ENCODE assay signal across 10 cellular contexts in the genomic region with DNA sequence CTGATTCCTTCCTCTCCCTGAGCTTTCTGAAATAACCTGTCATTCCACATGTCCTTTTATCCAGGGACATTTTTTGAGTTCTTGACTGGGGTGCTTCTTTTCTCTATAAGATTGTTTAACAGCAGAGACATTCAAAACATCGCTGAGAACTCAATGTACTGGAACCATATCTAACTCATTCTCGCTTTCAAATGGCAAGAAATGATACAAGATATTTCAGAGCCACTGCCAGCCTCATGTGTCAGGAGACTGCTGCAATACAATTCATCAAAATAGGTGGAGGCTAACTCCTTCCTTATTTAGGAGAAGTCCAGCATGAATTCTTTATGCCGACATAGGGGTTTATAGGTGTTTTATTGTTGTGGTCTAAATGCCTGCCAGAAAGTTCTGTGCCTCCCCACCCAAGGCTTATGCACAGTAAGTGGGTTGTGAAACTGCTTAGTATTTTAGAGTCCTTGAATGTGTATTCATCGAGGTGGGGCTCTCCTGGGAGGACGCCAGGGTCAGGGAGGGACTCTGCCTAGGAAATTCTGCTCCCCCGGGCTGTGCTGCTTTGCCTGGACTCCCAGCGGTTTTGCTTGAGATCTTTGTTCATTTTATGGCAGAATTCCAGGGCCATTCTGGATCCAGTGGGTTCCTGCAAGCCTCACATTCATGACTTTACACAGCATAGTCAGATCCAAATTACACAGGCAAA. TPM values are rescaled to one million over a fixed set of nuclear protein-coding genes. Genes with fewer than 3 reads are reported as not detected.
DNase-seq lines count a peak whose midpoint lies in the region; ATAC-seq and TF ChIP-seq lines count a peak whose summit lies in the region.
"Had no signal": no experiment of that assay in that cellular context is flagged by ENCODE, and none has a peak within 500 bp of the region (broad histone marks: within the 10 kb centered on the region; RNA-seq: fewer than 3 reads in every experiment).

No MANE protein-coding gene starts in this region.

- peaks cover 0 to 3% of the 10 kb centered on the region in 2 experiments; a peak in 1 of 4 replicates for H3K79me1 ChIP-seq in IMR-90 (ENCODE audit: low read depth in 1 of 2, low read length in 2 of 2)

- H4K20me1 ChIP-seq in IMR-90 (ENCODE audit: insufficient read depth, low read length), result no peaks in the 10 kb centered on the region

- peak overlapping the region; percentile 1 for H2AFZ ChIP-seq in IMR-90 (replicated peaks; ENCODE audit: low read length, poor library complexity)

- ATAC-seq in IMR-90 (ENCODE audit: low read depth) (peak; percentile 24), HG03521 (IDR thresholded peaks at IDR 0.05; ENCODE audit: unreplicated experiment) (no peak)

- no peaks in the 10 kb centered on the region for H3K9me3 Mint-ChIP-seq in activated T-helper 1 cell treated with anti-CD3 and anti-CD28 coated beads, Interleukin-12 subunit alpha, Interleukin-12 subunit beta, Interleukin-2, Interleukin-4 antibody, amounts not matched to agents 30 ng/mL and 10 ng/mL and 1 ng/mL, durations not matched to agents 14 hours and 24 hours and 36 hours
- H3K9me3 Mint-ChIP-seq in activated T-helper 2 cell treated with anti-CD3 and anti-CD28 coated beads, Interferon-gamma antibody, Interleukin-2, Interleukin-4, amounts not matched to agents 10 μg/mL and 5 μg/mL and 100 μg/mL, durations not matched to agents 14 hours and 24 hours and 36 hours, result peaks cover 6% of the 10 kb centered on the region

- no peak overlapping the region for H3K4me3 ChIP-seq in IMR-90 (ENCODE audit: insufficient read depth, low read depth, low read length)
- H3K4me3 ChIP-seq in cardiac fibroblast (replicated peaks in 1 of 2; ENCODE audit: low read depth in 2 of 2, low read length in 2 of 2), result no peak overlapping the region
- H3K4me3 ChIP-seq in thymus (ENCODE audit: low read length), result no peak overlapping the region

- H2AK5ac ChIP-seq in IMR-90 (ENCODE audit: low read depth, low read length), result peak overlapping the region; percentile 58; the same call in 1 of the 2 replicates

- H3K9ac ChIP-seq in IMR-90 (ENCODE audit: low read depth, low read length), result peak overlapping the region; percentile 32; the same call in 1 of the 2 replicates

- H3K9me3 ChIP-seq in IMR-90 (ENCODE audit: control insufficient read depth, insufficient read depth, low read length) (no peaks in the 10 kb centered on the region), thymus (ENCODE audit: control insufficient read depth) (no peaks in the 10 kb centered on the region)

- H3K56ac ChIP-seq in IMR-90 (ENCODE audit: extremely low read depth, insufficient read depth, low read length), result peak overlapping the region; percentile 88

- peak overlapping the region; percentile 73 for H3K27ac ChIP-seq in IMR-90 (ENCODE audit: insufficient read depth, low read length)
- peak overlapping the region; percentile 37 for H3K27ac ChIP-seq in thymus (ENCODE audit: low read depth)

- peak overlapping the region; percentile 80 for H3K4ac ChIP-seq in IMR-90 (ENCODE audit: low read depth, low read length)

- H3K14ac ChIP-seq in IMR-90 (replicated peaks; ENCODE audit: low read depth, low read length), result peak overlapping the region; percentile 71

- H4K8ac ChIP-seq in IMR-90 (ENCODE audit: low read depth in 2 of 2, low read length in 2 of 2), result peak overlapping the region; percentile 71 to 84

- TF ChIP-seq POLR2A in IMR-90 (IDR thresholded peaks at IDR 0.05; ENCODE audit: low read depth, low read length), result no peak

- no peaks in the 10 kb centered on the region for H3K9me1 ChIP-seq in IMR-90 (ENCODE audit: insufficient read depth, low read length)

- H3K18ac ChIP-seq in IMR-90 (ENCODE audit: low read depth, low read length), result peak overlapping the region; percentile 27

- H3K27me3 ChIP-seq in IMR-90 (ENCODE audit: control insufficient read depth, insufficient read depth, low read length) (no peaks in the 10 kb centered on the region), thymus (ENCODE audit: control insufficient read depth, insufficient read depth) (no peaks in the 10 kb centered on the region)

- no peaks in the 10 kb centered on the region for H3K4me1 Mint-ChIP-seq in activated T-helper 1 cell treated with anti-CD3 and anti-CD28 coated beads, Interleukin-12 subunit alpha, Interleukin-12 subunit beta, Interleukin-2, Interleukin-4 antibody, amounts not matched to agents 30 ng/mL and 10 ng/mL and 1 ng/mL, durations not matched to agents 14 hours and 24 hours and 36 hours (ENCODE audit: low read depth)
- H3K4me1 Mint-ChIP-seq in activated T-helper 2 cell treated with anti-CD3 and anti-CD28 coated beads, Interferon-gamma antibody, Interleukin-2, Interleukin-4, amounts not matched to agents 10 μg/mL and 5 μg/mL and 100 μg/mL, durations not matched to agents 14 hours and 24 hours and 36 hours (ENCODE audit: low read depth), result peaks cover 10% of the 10 kb centered on the region

- H3K4me3 Mint-ChIP-seq in activated T-helper 1 cell treated with anti-CD3 and anti-CD28 coated beads, Interleukin-12 subunit alpha, Interleukin-12 subunit beta, Interleukin-2, Interleukin-4 antibody, amounts not matched to agents 30 ng/mL and 10 ng/mL and 1 ng/mL, durations not matched to agents 14 hours and 24 hours and 36 hours, result no peak overlapping the region
- H3K4me3 Mint-ChIP-seq in activated T-helper 2 cell treated with anti-CD3 and anti-CD28 coated beads, Interferon-gamma antibody, Interleukin-2, Interleukin-4, amounts not matched to agents 10 μg/mL and 5 μg/mL and 100 μg/mL, durations not matched to agents 14 hours and 24 hours and 36 hours (ENCODE audit: low read depth), result no peak overlapping the region

- H3K23ac ChIP-seq in IMR-90 (ENCODE audit: low read depth, low read length), result peak overlapping the region; percentile 65

- H3K36me3 ChIP-seq in IMR-90 (ENCODE audit: control insufficient read depth, insufficient read depth, low read length), result no peaks in the 10 kb centered on the region
- no peaks in the 10 kb centered on the region for H3K36me3 ChIP-seq in thymus (ENCODE audit: control insufficient read depth, insufficient read depth)

- peak overlapping the region; percentile 89 for H2BK120ac ChIP-seq in IMR-90 (ENCODE audit: low read depth, low read length)

- DNase-seq in IMR-90 (peak; percentile 76), cardiac fibroblast (ENCODE audit: low read depth in 2 of 2) (peak; percentile 88 to 91), kidney tubule cell (ENCODE audit: low spot score) (peak; percentile 88)
- no peak for DNase-seq in activated T-helper 1 cell treated with anti-CD3 and anti-CD28 coated beads, Interleukin-12 subunit alpha, Interleukin-12 subunit beta, Interleukin-2, Interleukin-4 antibody, amounts not matched to agents 30 ng/mL and 10 ng/mL and 1 ng/mL, durations not matched to agents 14 hours and 24 hours and 36 hours (ENCODE audit: low spot score)
- no peak for DNase-seq in activated CD4-positive, alpha-beta T cell treated with anti-CD3 and anti-CD28 coated beads for 4 hours
- no peak for DNase-seq in activated T-helper 2 cell treated with anti-CD3 and anti-CD28 coated beads, Interferon-gamma antibody, Interleukin-2, Interleukin-4, amounts not matched to agents 10 μg/mL and 5 μg/mL and 100 μg/mL, durations not matched to agents 14 hours and 24 hours and 36 hours (ENCODE audit: low spot score)
- DNase-seq: KG1 had no signal

- no CpG with 5 or more reads among the region's 7 CpGs for WGBS in IMR-90 (ENCODE audit: extremely low coverage in 2 of 2, insufficient read length in 1 of 2), 2 experiments
- 84% methylated on average over 7 of the region's 7 CpGs for WGBS in thymus

- H2BK5ac ChIP-seq in IMR-90 (ENCODE audit: low read depth, low read length, poor library complexity, severe bottlenecking), result peak overlapping the region; percentile 88

- H2BK15ac ChIP-seq in IMR-90 (ENCODE audit: low read depth, low read length), result peak overlapping the region; percentile 37; the same call in 2 of the 3 replicates

- H3K27ac Mint-ChIP-seq in activated T-helper 1 cell treated with anti-CD3 and anti-CD28 coated beads, Interleukin-12 subunit alpha, Interleukin-12 subunit beta, Interleukin-2, Interleukin-4 antibody, amounts not matched to agents 30 ng/mL and 10 ng/mL and 1 ng/mL, durations not matched to agents 14 hours and 24 hours and 36 hours, result no peak overlapping the region
- no peak overlapping the region for H3K27ac Mint-ChIP-seq in activated T-helper 2 cell treated with anti-CD3 and anti-CD28 coated beads, Interferon-gamma antibody, Interleukin-2, Interleukin-4, amounts not matched to agents 10 μg/mL and 5 μg/mL and 100 μg/mL, durations not matched to agents 14 hours and 24 hours and 36 hours

- BruUV-seq in IMR-90 (replicated peaks; lab: Mats Ljungman, UMichigan), result no TSS peak

- H2BK20ac ChIP-seq in IMR-90 (ENCODE audit: low read depth, low read length), result peak overlapping the region; percentile 87

- TF ChIP-seq RAD21 in IMR-90 (IDR thresholded peaks at IDR 0.05; ENCODE audit: low read length), result no peak

- peaks cover 11% of the 10 kb centered on the region for H3K4me1 ChIP-seq in IMR-90 (ENCODE audit: control insufficient read depth, insufficient read depth, low read length)
- H3K4me1 ChIP-seq in thymus (ENCODE audit: control insufficient read depth, insufficient read depth, low read length), result no peaks in the 10 kb centered on the region

- no peak for TF ChIP-seq CTCF in IMR-90 (conservative IDR thresholded peaks at IDR 0.05; ENCODE audit: low read depth, low read length)
- no peak for TF ChIP-seq CTCF in cardiac fibroblast (IDR thresholded peaks at IDR 0.05; ENCODE audit: low read depth, low read length)

- H3K27me3 Mint-ChIP-seq in activated T-helper 1 cell treated with anti-CD3 and anti-CD28 coated beads, Interleukin-12 subunit alpha, Interleukin-12 subunit beta, Interleukin-2, Interleukin-4 antibody, amounts not matched to agents 30 ng/mL and 10 ng/mL and 1 ng/mL, durations not matched to agents 14 hours and 24 hours and 36 hours (ENCODE audit: insufficient read depth), result peaks cover 5% of the 10 kb centered on the region
- H3K27me3 Mint-ChIP-seq in activated T-helper 2 cell treated with anti-CD3 and anti-CD28 coated beads, Interferon-gamma antibody, Interleukin-2, Interleukin-4, amounts not matched to agents 10 μg/mL and 5 μg/mL and 100 μg/mL, durations not matched to agents 14 hours and 24 hours and 36 hours (ENCODE audit: low read depth), result peaks cover 2% of the 10 kb centered on the region

- H2AK9ac ChIP-seq in IMR-90 (replicated peaks; ENCODE audit: low read depth, low read length, poor library complexity), result no peak overlapping the region

- peak overlapping the region; percentile 4; the same call in 1 of the 2 replicates for H4K5ac ChIP-seq in IMR-90 (ENCODE audit: low read depth, low read length)

- POLR2A ChIA-PET in IMR-90 (lab: Charles Lee; ENCODE audit: unreplicated experiment), result no interaction called here

- in situ Hi-C loops in IMR-90 (cut with MboI; ENCODE audit: low sequenced_read_pairs), result no loop called here

- H3K36me3 Mint-ChIP-seq in activated T-helper 1 cell treated with anti-CD3 and anti-CD28 coated beads, Interleukin-12 subunit alpha, Interleukin-12 subunit beta, Interleukin-2, Interleukin-4 antibody, amounts not matched to agents 30 ng/mL and 10 ng/mL and 1 ng/mL, durations not matched to agents 14 hours and 24 hours and 36 hours (ENCODE audit: low read depth), result no peaks in the 10 kb centered on the region
- no peaks in the 10 kb centered on the region for H3K36me3 Mint-ChIP-seq in activated T-helper 2 cell treated with anti-CD3 and anti-CD28 coated beads, Interferon-gamma antibody, Interleukin-2, Interleukin-4, amounts not matched to agents 10 μg/mL and 5 μg/mL and 100 μg/mL, durations not matched to agents 14 hours and 24 hours and 36 hours (ENCODE audit: low read depth)

- CTCF ChIA-PET in IMR-90 (lab: Yijun Ruan, JAX), result interaction anchor here (0.7 kb wide), 1 partner anchor 107 kb away, joined by 3 read pairs; no protein-coding TSS in a partner anchor

- peak overlapping the region; percentile 86 for H4K91ac ChIP-seq in IMR-90 (ENCODE audit: insufficient read depth, low read depth, low read length)

- intact Hi-C loops in IMR-90 (cut with micrococcal nuclease), result loop anchor here (2.0 kb wide), 1 partner anchor 214 kb away; no protein-coding TSS in a partner anchor
- intact Hi-C loops in activated T-helper 1 cell treated with anti-CD3 and anti-CD28 coated beads, Interleukin-12 subunit alpha, Interleukin-12 subunit beta, Interleukin-2, Interleukin-4 antibody, amounts not matched to agents 30 ng/mL and 10 ng/mL and 1 ng/mL, durations not matched to agents 14 hours and 24 hours and 36 hours (cut with micrococcal nuclease), result no loop called here
- intact Hi-C loops in activated T-helper 2 cell treated with anti-CD3 and anti-CD28 coated beads, Interferon-gamma antibody, Interleukin-2, Interleukin-4, amounts not matched to agents 10 μg/mL and 5 μg/mL and 100 μg/mL, durations not matched to agents 14 hours and 24 hours and 36 hours (cut with micrococcal nuclease), result loop anchor here (5.0 kb wide), 1 partner anchor 36 kb away; no protein-coding TSS in a partner anchor

- peak overlapping the region; percentile 52 for H3K4me2 ChIP-seq in IMR-90 (ENCODE audit: low read depth, low read length)

- dilution Hi-C loops in IMR-90 (cut with HindIII; ENCODE audit: low sequenced_read_pairs, unreplicated experiment), result loop anchor here (25.0 kb wide), 1 partner anchor 229 kb away; no protein-coding TSS in a partner anchor

RNA-seq across cellular contexts. Expression of a gene that starts 53.9 kb away (rescaled TPM):
- 0.54 and 0.56 TPM in 2 replicates for total RNA-seq in IMR-90 (2012; rRNA removed)
- polyA plus RNA-seq in IMR-90 (2012; rRNA removed) (0.19 and 0.24 TPM in 2 replicates), thymus (0.50 TPM)
- 0.02 and 0.13 TPM in 2 replicates for polyA plus RNA-seq in IMR-90 (2012; cell fraction: cytosol; rRNA removed)
- polyA plus RNA-seq in IMR-90 (2012; cell fraction: nucleus; rRNA removed; ENCODE audit: low replicate concordance), result 0.15 and 0.34 TPM in 2 replicates
- total RNA-seq in activated T-helper 1 cell treated with anti-CD3 and anti-CD28 coated beads, Interleukin-12 subunit alpha, Interleukin-12 subunit beta, Interleukin-2, Interleukin-4 antibody, amounts not matched to agents 30 ng/mL and 10 ng/mL and 1 ng/mL, durations not matched to agents 14 hours and 24 hours and 36 hours, result not detected in 2 replicates
- total RNA-seq in activated T-helper 2 cell treated with anti-CD3 and anti-CD28 coated beads, Interferon-gamma antibody, Interleukin-2, Interleukin-4, amounts not matched to agents 10 μg/mL and 5 μg/mL and 100 μg/mL, durations not matched to agents 14 hours and 24 hours and 36 hours, result not detected in 2 replicates
- total RNA-seq: activated CD8-positive, alpha-beta memory T cell treated with anti-CD3 and anti-CD28 coated beads for 36 hours had no signal

Comparison
In these comparisons a context has a peak if more than half of its experiments do, and no peak if none do; other contexts are left out.
1. DNase-seq: peak in IMR-90 (single experiment), cardiac fibroblast (2 of 2) and kidney tubule cell (single experiment); none in activated T-helper 1 cell treated with anti-CD3 and anti-CD28 coated beads, Interleukin-12 subunit alpha, Interleukin-12 subunit beta, Interleukin-2, Interleukin-4 antibody, amounts not matched to agents 30 ng/mL and 10 ng/mL and 1 ng/mL, durations not matched to agents 14 hours and 24 hours and 36 hours (single experiment), activated CD4-positive, alpha-beta T cell treated with anti-CD3 and anti-CD28 coated beads for 4 hours (0 of 2) and activated T-helper 2 cell treated with anti-CD3 and anti-CD28 coated beads, Interferon-gamma antibody, Interleukin-2, Interleukin-4, amounts not matched to agents 10 μg/mL and 5 μg/mL and 100 μg/mL, durations not matched to agents 14 hours and 24 hours and 36 hours (single experiment).